Comparison of ENCODE assay signal across 12 cellular contexts in genomic region chr19:56701895-56702294, GRCh38. TPM values are rescaled to one million over a fixed set of nuclear protein-coding genes. Genes with fewer than 3 reads are reported as not detected.
"Had no signal": no experiment of that assay in that cellular context is flagged by ENCODE, and none has a peak within 500 bp of the region (broad histone marks: within the 10 kb centered on the region; RNA-seq: fewer than 3 reads in every experiment).

No MANE protein-coding gene starts in this region.

- H3K36me3 ChIP-seq: HAP-1 had no signal

- H3K9ac ChIP-seq: GM23248 had no signal

- H3K27ac ChIP-seq: GM23248 had no signal

- H3K4me2 ChIP-seq: GM23338 had no signal

- H3K9me3 ChIP-seq: HAP-1 had no signal

- H3K4me1 ChIP-seq: HAP-1 had no signal

- H3K4me3 ChIP-seq: GM23248, GM23338, HAP-1 had no signal

- DNase-seq: GM23248, GOT3, H7, H9, HCEC 1CT, HFFc6 had no signal

- H2AFZ ChIP-seq: GM23248, GM23338 had no signal

- ATAC-seq: GM23338, HCT116 had no signal

- FAIRE-seq: H1, H54 had no signal

RNA-seq across cellular contexts. Expression of gene ZNF835, which starts 30.3 kb away (rescaled TPM):
- total RNA-seq: GM23248, H7, HFFc6 had no signal

RNA-seq across cellular contexts. Expression of gene SMIM17, which starts 58.9 kb away (rescaled TPM):
- total RNA-seq: H1, H4, H7 had no signal
- polyA plus RNA-seq: GM23248, GM23338 had no signal
